In the genomic region with DNA sequence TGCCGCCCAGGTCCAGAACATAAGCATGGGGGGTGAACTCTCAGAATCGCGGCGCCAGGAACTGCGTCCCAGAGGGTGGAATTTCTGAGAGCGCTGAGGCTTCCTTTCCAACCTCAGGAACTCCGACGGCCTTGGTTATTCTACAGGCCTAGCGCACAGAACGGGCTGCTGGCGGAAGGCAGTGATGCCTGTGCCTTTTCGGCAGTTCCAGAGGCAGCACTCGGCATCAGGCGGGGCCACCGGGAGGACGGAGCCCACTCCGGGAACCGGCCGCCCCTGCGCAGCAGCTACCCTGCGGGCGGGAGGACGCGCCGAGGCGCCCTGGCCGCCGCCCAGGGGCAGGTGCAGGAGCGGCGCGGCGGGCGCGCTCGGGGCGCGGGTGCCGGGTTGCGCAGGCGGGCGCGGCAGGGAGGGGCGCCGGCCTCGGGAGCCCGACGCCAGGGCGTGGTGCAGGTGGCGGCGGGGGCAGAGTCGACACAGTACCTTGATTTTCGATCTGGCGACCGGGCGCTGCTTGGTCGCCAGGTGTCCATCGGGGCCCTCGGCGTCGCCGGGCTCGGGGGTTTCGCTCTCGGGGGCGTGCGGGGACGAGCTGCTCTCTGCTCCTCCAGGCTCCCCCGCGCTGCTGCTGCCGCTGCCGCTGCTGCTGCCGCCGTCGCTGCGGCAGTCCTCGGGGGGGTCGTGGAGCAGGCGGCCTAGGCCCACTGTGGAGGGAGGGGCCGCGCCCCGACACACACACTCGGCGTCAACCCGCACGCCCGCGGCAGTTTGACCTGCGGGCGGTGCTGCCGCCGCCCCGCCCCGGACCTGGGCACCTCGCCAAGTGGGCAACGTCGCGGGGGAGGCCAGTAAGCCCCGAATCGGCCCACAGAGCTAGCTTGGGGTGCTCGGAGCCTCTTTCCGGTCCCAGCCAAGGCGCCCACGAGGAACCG, we compare ENCODE assay signal across 8 cellular contexts. TPM values are rescaled to one million over a fixed set of nuclear protein-coding genes. Genes with fewer than 3 reads are reported as not detected.
DNase-seq lines count a peak whose midpoint lies in the region; ATAC-seq and TF ChIP-seq lines count a peak whose summit lies in the region.

No MANE protein-coding gene starts in this region.

- no peak for DNase-seq in CD8-positive, alpha-beta memory T cell
- peak; percentile 11 for DNase-seq in activated naive CD4-positive, alpha-beta T cell treated with anti-CD3 and anti-CD28 coated beads, Interleukin-2, amount 50 U/mL, for 16 hours
- DNase-seq in immature natural killer cell (no peak), nucleus accumbens (lab: John Stamatoyannopoulos, UW) (no peak)

- peaks cover 24% of the 10 kb centered on the region for H3K27me3 ChIP-seq in CD8-positive, alpha-beta memory T cell (ENCODE audit: insufficient read depth, low read length, poor library complexity, severe bottlenecking)
- H3K27me3 ChIP-seq in KMS-11 (ENCODE audit: insufficient read depth, low read depth) (no peaks in the 10 kb centered on the region), subcutaneous abdominal adipose tissue (ENCODE audit: control insufficient read depth in 5 of 5, insufficient read depth in 4 of 5, low read length in 5 of 5) (peaks cover 42 to 62% (median 56%) of the 10 kb centered on the region in 5 donors)

- H3K9ac ChIP-seq in KMS-11: peak overlapping the region; percentile 47; the same call in 1 of the 2 replicates
- H3K9ac ChIP-seq in subcutaneous abdominal adipose tissue (ENCODE audit: low read length in 5 of 5): no peak overlapping the region

- peak overlapping the region; percentile 33; the same call in 1 of the 2 replicates for H3K4me2 ChIP-seq in KMS-11

- peak overlapping the region in 6 of 7 donors; percentile 52 to 83 (median 65) for H3K4me3 Mint-ChIP-seq in CD8-positive, alpha-beta memory T cell
- H3K4me3 Mint-ChIP-seq in immature natural killer cell: peak overlapping the region in 4 of 5 donors; percentile 36 to 44 (median 44)

- no peak overlapping the region for H3K4me3 ChIP-seq in CD8-positive, alpha-beta memory T cell (ENCODE audit: low read length)
- H3K4me3 ChIP-seq in KMS-11 (IDR thresholded peaks at IDR 0.05; ENCODE audit: insufficient read depth, low read depth, low read length): no peak overlapping the region
- H3K4me3 ChIP-seq in subcutaneous abdominal adipose tissue (ENCODE audit: low read depth in 1 of 5, low read length in 5 of 5): peak overlapping the region in 4 of 5 donors; percentile 15 to 62 (median 50)

- H3K36me3 Mint-ChIP-seq in CD8-positive, alpha-beta memory T cell: no peaks in the 10 kb centered on the region
- H3K36me3 Mint-ChIP-seq in immature natural killer cell: no peaks in the 10 kb centered on the region

- no peak for ATAC-seq in HG02840 (IDR thresholded peaks at IDR 0.05; ENCODE audit: low FRiP score, unreplicated experiment)
- ATAC-seq in GM21737 (IDR thresholded peaks at IDR 0.05; ENCODE audit: unreplicated experiment): no peak

- peak overlapping the region; percentile 69 for H2AFZ ChIP-seq in KMS-11 (ENCODE audit: low read depth)

- H3K79me2 ChIP-seq in KMS-11 (ENCODE audit: insufficient read depth, low read depth): no peaks in the 10 kb centered on the region

- H3K9me3 ChIP-seq in CD8-positive, alpha-beta memory T cell (ENCODE audit: low read length): no peaks in the 10 kb centered on the region
- peaks cover 0 to 2% (median 0%) of the 10 kb centered on the region in 5 donors for H3K9me3 ChIP-seq in subcutaneous abdominal adipose tissue (ENCODE audit: control insufficient read depth in 5 of 5, low read length in 5 of 5)

- no peaks in the 10 kb centered on the region for H3K9me3 Mint-ChIP-seq in CD8-positive, alpha-beta memory T cell
- no peaks in the 10 kb centered on the region for H3K9me3 Mint-ChIP-seq in immature natural killer cell

- H3K36me3 ChIP-seq in CD8-positive, alpha-beta memory T cell (ENCODE audit: insufficient read depth, low read length): no peaks in the 10 kb centered on the region
- H3K36me3 ChIP-seq in KMS-11 (ENCODE audit: insufficient read depth) (no peaks in the 10 kb centered on the region), subcutaneous abdominal adipose tissue (ENCODE audit: control insufficient read depth in 5 of 5, insufficient read depth in 5 of 5, low read length in 5 of 5) (no peaks in the 10 kb centered on the region)

- no peak for TF ChIP-seq CTCF in KMS-11 (conservative IDR thresholded peaks at IDR 0.05; ENCODE audit: low read depth, low read length)

- CTCF ChIA-PET in CD8-positive, alpha-beta memory T cell (lab: Charles Lee): no interaction called here

- H3K4me1 ChIP-seq in CD8-positive, alpha-beta memory T cell (ENCODE audit: insufficient read depth, low read length): no peaks in the 10 kb centered on the region
- H3K4me1 ChIP-seq in KMS-11 (ENCODE audit: low read depth, poor library complexity, severe bottlenecking) (no peaks in the 10 kb centered on the region), subcutaneous abdominal adipose tissue (ENCODE audit: control insufficient read depth in 5 of 5, insufficient read depth in 5 of 5, low read length in 5 of 5) (peaks cover 0 to 34% (median 24%) of the 10 kb centered on the region in 5 donors)

- no peak overlapping the region for H3K27ac Mint-ChIP-seq in CD8-positive, alpha-beta memory T cell
- H3K27ac Mint-ChIP-seq in immature natural killer cell: no peak overlapping the region

- peaks cover 7 to 11% (median 10%) of the 10 kb centered on the region in 3 donors for H3K4me1 Mint-ChIP-seq in CD8-positive, alpha-beta memory T cell
- H3K4me1 Mint-ChIP-seq in immature natural killer cell: peaks cover 0 to 7% of the 10 kb centered on the region in 2 donors

- POLR2A ChIA-PET in CD8-positive, alpha-beta memory T cell (lab: Charles Lee): no interaction called here

- H4K20me1 ChIP-seq in KMS-11 (ENCODE audit: insufficient read depth): no peaks in the 10 kb centered on the region

- H3K27ac ChIP-seq in CD8-positive, alpha-beta memory T cell (ENCODE audit: low read depth, low read length): no peak overlapping the region
- 0 out of 2 replicates have a peak overlapping the region, but pooled peaks have one; percentile 11 for H3K27ac ChIP-seq in KMS-11
- no peak overlapping the region for H3K27ac ChIP-seq in subcutaneous abdominal adipose tissue (ENCODE audit: low read depth, low read length)

- peaks cover 46 to 64% of the 10 kb centered on the region in 2 donors for H3K27me3 Mint-ChIP-seq in CD8-positive, alpha-beta memory T cell
- peaks cover 8 to 36% (median 27%) of the 10 kb centered on the region in 3 donors for H3K27me3 Mint-ChIP-seq in immature natural killer cell (ENCODE audit: low read depth in 3 of 3)

RNA-seq across cellular contexts. Expression of gene OVOL2, which starts 1.3 kb away (rescaled TPM):
- total RNA-seq in CD8-positive, alpha-beta memory T cell: not detected
- not detected for polyA plus RNA-seq in CD8-positive, alpha-beta memory T cell
- not detected for polyA plus RNA-seq in immature natural killer cell

Comparison
In these comparisons a context has a peak if more than half of its experiments do, and no peak if none do; other contexts are left out.
1. H3K4me3 ChIP-seq: peak in subcutaneous abdominal adipose tissue (4 of 5); none in CD8-positive, alpha-beta memory T cell (single experiment) and KMS-11 (single experiment).